Comparison of ENCODE assay signal across 10 cellular contexts in the genomic region with DNA sequence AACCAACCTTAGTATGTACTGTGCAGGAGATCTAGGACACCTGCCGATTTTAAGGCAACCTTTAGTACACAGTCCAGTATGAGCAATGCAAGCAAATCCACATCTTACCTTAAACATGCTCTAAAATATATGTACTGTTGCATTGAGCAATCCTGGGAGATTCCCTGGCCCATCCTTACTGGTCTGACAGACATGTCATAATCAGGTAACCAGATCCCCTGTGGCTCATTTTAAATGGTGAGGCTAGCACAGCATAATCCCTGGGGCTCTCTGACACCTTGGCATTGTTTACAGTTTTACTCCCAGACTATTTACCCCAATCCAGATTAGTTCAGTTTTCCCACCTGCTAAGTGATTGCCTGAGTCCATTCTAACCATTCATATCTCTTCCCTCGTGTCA.
"Had no signal": no experiment of that assay in that cellular context is flagged by ENCODE, and none has a peak within 500 bp of the region (broad histone marks: within the 10 kb centered on the region; RNA-seq: fewer than 3 reads in every experiment).

No MANE protein-coding gene starts in this region.

- H3K27ac ChIP-seq: body of pancreas had no signal

- H3K27ac Mint-ChIP-seq: activated naive CD4-positive, alpha-beta T cell treated with anti-CD3 and anti-CD28 coated beads, Interleukin-2, amount 50 U/mL, for 24 hours; dendritic cell treated with granulocyte-macrophage colony-stimulating factor and Interleukin-4, amounts not matched to agents 40 ng/mL and 50 ng/mL, for 4 days; effector memory CD8-positive, alpha-beta T cell; natural killer cell; progenitor cell of endocrine pancreas had no signal

- H3K4me3 Mint-ChIP-seq: activated naive CD4-positive, alpha-beta T cell treated with anti-CD3 and anti-CD28 coated beads, Interleukin-2, amount 50 U/mL, for 24 hours; dendritic cell treated with granulocyte-macrophage colony-stimulating factor and Interleukin-4, amounts not matched to agents 40 ng/mL and 50 ng/mL, for 4 days; effector memory CD8-positive, alpha-beta T cell; natural killer cell had no signal

- H3K27me3 Mint-ChIP-seq: dendritic cell treated with granulocyte-macrophage colony-stimulating factor and Interleukin-4, amounts not matched to agents 40 ng/mL and 50 ng/mL, for 4 days; progenitor cell of endocrine pancreas had no signal

- H3K4me1 Mint-ChIP-seq: activated naive CD4-positive, alpha-beta T cell treated with anti-CD3 and anti-CD28 coated beads, Interleukin-2, amount 50 U/mL, for 24 hours; natural killer cell had no signal

- DNase-seq: body of pancreas; effector memory CD8-positive, alpha-beta T cell; hypothalamus; natural killer cell; right cardiac atrium; stimulated activated naive CD4-positive, alpha-beta T cell treated with Interleukin-2 at 50 U/mL for 16 hours had no signal

- H3K4me1 ChIP-seq: body of pancreas had no signal

- H3K9me3 Mint-ChIP-seq: activated naive CD4-positive, alpha-beta T cell treated with anti-CD3 and anti-CD28 coated beads, Interleukin-2, amount 50 U/mL, for 24 hours; dendritic cell treated with granulocyte-macrophage colony-stimulating factor and Interleukin-4, amounts not matched to agents 40 ng/mL and 50 ng/mL, for 4 days; effector memory CD8-positive, alpha-beta T cell; natural killer cell had no signal

- H3K9me3 ChIP-seq: body of pancreas had no signal

- H3K27me3 ChIP-seq: body of pancreas had no signal

- H3K4me3 ChIP-seq: body of pancreas had no signal

- ATAC-seq: activated CD4-positive, CD25-positive, alpha-beta regulatory T cell treated with anti-CD3 and anti-CD28 coated beads, Interleukin-2, amount 50 U/mL, for 24 hours; body of pancreas; effector memory CD8-positive, alpha-beta T cell; natural killer cell; right cardiac atrium had no signal

- H3K36me3 Mint-ChIP-seq: activated naive CD4-positive, alpha-beta T cell treated with anti-CD3 and anti-CD28 coated beads, Interleukin-2, amount 50 U/mL, for 24 hours; natural killer cell had no signal
